23 cellular contexts compared by ENCODE assay signal in genomic region chr18:22110482-22110924, GRCh38. TPM values are rescaled to one million over a fixed set of nuclear protein-coding genes. Genes with fewer than 3 reads are reported as not detected.
DNase-seq lines count a peak whose midpoint lies in the region; ATAC-seq, FAIRE-seq and TF ChIP-seq lines count a peak whose summit lies in the region.
"Had no signal": no experiment of that assay in that cellular context is flagged by ENCODE, and none has a peak within 500 bp of the region (broad histone marks: within the 10 kb centered on the region; RNA-seq: fewer than 3 reads in every experiment).

No MANE protein-coding gene starts in this region.

- H3K4me2 ChIP-seq in HCT116 (ENCODE audit: low read length) = peak overlapping the region; percentile 30; the same call in 1 of the 2 replicates

- H3K27me3 ChIP-seq in HCT116 (ENCODE audit: insufficient read depth, low read length) (no peaks in the 10 kb centered on the region), endodermal cell (ENCODE audit: control insufficient read depth, insufficient read depth, low read length, poor library complexity, severe bottlenecking) (no peaks in the 10 kb centered on the region), small intestine (ENCODE audit: control insufficient read depth in 2 of 2, insufficient read depth in 2 of 2, low read length in 2 of 2) (no peaks in the 10 kb centered on the region), testis (no peaks in the 10 kb centered on the region)
- H3K27me3 ChIP-seq: body of pancreas, esophagus muscularis mucosa, uterus had no signal

- POLR2A ChIA-PET in HCT116 (lab: Charles Lee) = no interaction called here

- CTCF ChIA-PET in HCT116 (lab: Charles Lee) = no interaction called here

- no peaks in the 10 kb centered on the region for H3K36me3 Mint-ChIP-seq in endodermal cell (ENCODE audit: low read depth)
- H3K36me3 Mint-ChIP-seq: CD4-positive, CD25-positive, alpha-beta regulatory T cell had no signal

- H3K9me2 ChIP-seq in HCT116 (ENCODE audit: insufficient read depth) = no peaks in the 10 kb centered on the region

- no peaks in the 10 kb centered on the region for H3K36me3 ChIP-seq in HCT116 (ENCODE audit: control insufficient read depth in 1 of 2, insufficient read depth in 2 of 2, low read length in 2 of 2)
- no peaks in the 10 kb centered on the region for H3K36me3 ChIP-seq in endodermal cell (ENCODE audit: control insufficient read depth, insufficient read depth, low read length)
- H3K36me3 ChIP-seq in small intestine (ENCODE audit: control insufficient read depth in 2 of 2, insufficient read depth in 2 of 2, low read length in 2 of 2) = no peaks in the 10 kb centered on the region
- H3K36me3 ChIP-seq in testis (ENCODE audit: low read depth, missing control alignments) = no peaks in the 10 kb centered on the region
- H3K36me3 ChIP-seq: esophagus muscularis mucosa, lower lobe of right lung, suprapubic skin, uterus had no signal

- TF ChIP-seq POLR2A in HCT116 (IDR thresholded peaks at IDR 0.05; ENCODE audit: borderline replicate concordance, extremely low read depth, insufficient read depth, insufficient read length) (no peak), testis (IDR thresholded peaks at IDR 0.05) (no peak)

- no peaks in the 10 kb centered on the region for H3K9me3 Mint-ChIP-seq in endodermal cell
- H3K9me3 Mint-ChIP-seq: activated B cell treated with CpG ODN at 0.5 μM for 24 hours; activated CD4-positive, alpha-beta memory T cell treated with anti-CD3 and anti-CD28 coated beads, Interleukin-2, amount 10 ng/mL, durations not matched to agents 7 days and 5 days had no signal

- DNase-seq in HCT116 (ENCODE audit: low read depth, low spot score) (no peak), NCI-H69 (lab: John Stamatoyannopoulos, UW) (peak; percentile 14), endodermal cell (peak; percentile 87), small intestine (peak; percentile 67), NAMALWA (ENCODE audit: low spot score) (no peak), D341Med (ENCODE audit: low spot score) (no peak), testis (no peak)
- DNase-seq: activated B cell treated with CpG ODN at 0.5 μM for 24 hours; activated CD4-positive, alpha-beta memory T cell treated with anti-CD3 and anti-CD28 coated beads, Interleukin-2, amount 10 ng/mL, durations not matched to agents 7 days and 5 days; activated effector memory CD4-positive, alpha-beta T cell treated with anti-CD3 and anti-CD28 coated beads, Interleukin-2, amount 50 U/mL, for 16 hours; CD4-positive, CD25-positive, alpha-beta regulatory T cell; effector memory CD4-positive, alpha-beta T cell; hypothalamus; lower lobe of right lung; NCI-H2029 treated with DMSO at 0.1 percent for 48 hours; uterus had no signal

- no peak overlapping the region for H2AFZ ChIP-seq in HCT116 (ENCODE audit: low read depth, low read length, poor library complexity, severe bottlenecking)

- no peaks in the 10 kb centered on the region for H3K27me3 Mint-ChIP-seq in endodermal cell (ENCODE audit: insufficient read depth)
- H3K27me3 Mint-ChIP-seq: activated B cell treated with CpG ODN at 0.5 μM for 24 hours; activated CD4-positive, alpha-beta memory T cell treated with anti-CD3 and anti-CD28 coated beads, Interleukin-2, amount 10 ng/mL, durations not matched to agents 7 days and 5 days had no signal

- 25 to 27% methylated on average over 5 to 9 of the region's 9 CpGs for WGBS in endodermal cell (ENCODE audit: insufficient coverage in 1 of 2, insufficient read length in 1 of 2), 2 experiments
- 31 to 46% (median 33%) methylated on average over 9 of the region's 9 CpGs for WGBS in small intestine, 3 donors
- WGBS in testis, 2 donors = 30 to 58% methylated on average over 9 of the region's 9 CpGs

- H3K27ac Mint-ChIP-seq in endodermal cell = peak overlapping the region; percentile 86
- H3K27ac Mint-ChIP-seq: activated B cell treated with CpG ODN at 0.5 μM for 24 hours; activated CD4-positive, alpha-beta memory T cell treated with anti-CD3 and anti-CD28 coated beads, Interleukin-2, amount 10 ng/mL, durations not matched to agents 7 days and 5 days; CD4-positive, CD25-positive, alpha-beta regulatory T cell had no signal

- ATAC-seq in HCT116 = no peak
- ATAC-seq: body of pancreas, lower lobe of right lung had no signal

- H3K27ac ChIP-seq in HCT116 (ENCODE audit: low read depth, low read length) = no peak overlapping the region
- H3K27ac ChIP-seq in endodermal cell (ENCODE audit: low read depth, low read length) = no peak overlapping the region
- no peak overlapping the region for H3K27ac ChIP-seq in small intestine (ENCODE audit: low read depth in 1 of 2, low read length in 1 of 2)
- H3K27ac ChIP-seq in testis = no peak overlapping the region
- H3K27ac ChIP-seq: body of pancreas, esophagus muscularis mucosa, lower lobe of right lung, suprapubic skin, uterus had no signal

- no peak for TF ChIP-seq RAD21 in HCT116 (IDR thresholded peaks at IDR 0.05; ENCODE audit: low read depth)

- no peak overlapping the region for H3K4me3 ChIP-seq in HCT116 (replicated peaks in 1 of 2; ENCODE audit: low read depth in 1 of 2, low read length in 2 of 2)
- no peak overlapping the region for H3K4me3 ChIP-seq in endodermal cell (ENCODE audit: low read length)
- no peak overlapping the region for H3K4me3 ChIP-seq in small intestine (ENCODE audit: low read depth in 1 of 2, low read length in 2 of 2)
- H3K4me3 ChIP-seq in testis = no peak overlapping the region
- H3K4me3 ChIP-seq: body of pancreas, esophagus muscularis mucosa, lower lobe of right lung, suprapubic skin, uterus had no signal

- H3K9me3 ChIP-seq in HCT116 (ENCODE audit: control insufficient read depth in 1 of 2, insufficient read depth in 1 of 2, low read depth in 1 of 2, low read length in 2 of 2) (no peaks in the 10 kb centered on the region), endodermal cell (ENCODE audit: control insufficient read depth, low read length) (no peaks in the 10 kb centered on the region), small intestine (ENCODE audit: control insufficient read depth, low read depth) (no peaks in the 10 kb centered on the region), testis (no peaks in the 10 kb centered on the region)
- H3K9me3 ChIP-seq: body of pancreas, esophagus muscularis mucosa, lower lobe of right lung, suprapubic skin, uterus had no signal

- intact Hi-C loops in HCT116 (cut with micrococcal nuclease) (no loop called here), testis (cut with DNase I; ENCODE audit: low total_unique reads) (no loop called here)

- H4K20me1 ChIP-seq in HCT116 (ENCODE audit: insufficient read depth) = no peaks in the 10 kb centered on the region

- no peak for TF ChIP-seq CTCF in HCT116 (IDR thresholded peaks at IDR 0.05 in 2 of 3, conservative IDR thresholded peaks at IDR 0.05 in 1 of 3; ENCODE audit: borderline replicate concordance in 1 of 3, insufficient read depth in 1 of 3, low read depth in 2 of 3, low read length in 2 of 3)
- no peak for TF ChIP-seq CTCF in endodermal cell (conservative IDR thresholded peaks at IDR 0.05)
- no peak for TF ChIP-seq CTCF in testis (IDR thresholded peaks at IDR 0.05)

- H3K4me1 ChIP-seq in HCT116 (ENCODE audit: control insufficient read depth in 1 of 2, insufficient read depth in 2 of 2, low read length in 2 of 2) (peaks cover 5 to 20% of the 10 kb centered on the region in 2 experiments; a peak in 3 of 4 replicates), endodermal cell (ENCODE audit: control insufficient read depth, insufficient read depth, low read length) (peaks cover 29% of the 10 kb centered on the region), small intestine (ENCODE audit: control insufficient read depth in 2 of 2, insufficient read depth in 1 of 2, low read depth in 1 of 2, low read length in 1 of 2) (peaks cover 0 to 7% of the 10 kb centered on the region in 2 donors), testis (no peaks in the 10 kb centered on the region)
- H3K4me1 ChIP-seq: suprapubic skin, uterus had no signal

- H3K9ac ChIP-seq in HCT116 (ENCODE audit: low read length) = no peak overlapping the region
- H3K9ac ChIP-seq in endodermal cell (ENCODE audit: extremely low read depth, low read length, poor library complexity, severe bottlenecking) = no peak overlapping the region

- H3K79me2 ChIP-seq in HCT116 (ENCODE audit: insufficient read depth, low read length) = no peaks in the 10 kb centered on the region

- H3K4me1 Mint-ChIP-seq in endodermal cell = peaks cover 38% of the 10 kb centered on the region
- H3K4me1 Mint-ChIP-seq: activated B cell treated with CpG ODN at 0.5 μM for 24 hours; activated CD4-positive, alpha-beta memory T cell treated with anti-CD3 and anti-CD28 coated beads, Interleukin-2, amount 10 ng/mL, durations not matched to agents 7 days and 5 days; CD4-positive, CD25-positive, alpha-beta regulatory T cell had no signal

- H3K4me3 Mint-ChIP-seq in endodermal cell = no peak overlapping the region
- H3K4me3 Mint-ChIP-seq: activated B cell treated with CpG ODN at 0.5 μM for 24 hours; activated CD4-positive, alpha-beta memory T cell treated with anti-CD3 and anti-CD28 coated beads, Interleukin-2, amount 10 ng/mL, durations not matched to agents 7 days and 5 days; CD4-positive, CD25-positive, alpha-beta regulatory T cell had no signal

- no peak for FAIRE-seq in small intestine (lab: Jason Lieb, UNC)
- FAIRE-seq: frontal cortex, keratinocyte, RCC 7860 had no signal

- no TSS peak for BruUV-seq in HCT116 (replicated peaks; lab: Mats Ljungman, UMichigan)

- RAD21 ChIA-PET in HCT116 (lab: Charles Lee; ENCODE audit: low non-redundant PET in 1 of 2, low total read pairs in 2 of 2, uncharacterized antibody in 2 of 2, unreplicated experiment in 2 of 2) = no interaction called here

TF ChIP-seq in HCT116, 20 proteins besides CTCF, POLR2A, EP300 and RAD21:
- no peak for TF ChIP-seq MAX (IDR thresholded peaks at IDR 0.05)
- TF ChIP-seq ATF3 (IDR thresholded peaks at IDR 0.05) = no peak

RNA-seq across cellular contexts. Expression of gene GATA6, which starts 58.9 kb away (rescaled TPM):
- total RNA-seq in HCT116 (2021; ENCODE audit: unreplicated experiment) (3.3 TPM), endodermal cell (100 to 1,000 TPM; 106 to 158 TPM), testis (10 to 100 TPM; 50.5 to 54.6 TPM)
- 1.1 and 1.3 TPM in 2 replicates for polyA plus RNA-seq in HCT116 (2012)
- polyA plus RNA-seq in endodermal cell (2013, experiment 1 of 2) = 30.0 TPM
- polyA plus RNA-seq in endodermal cell (2013, experiment 2 of 2) = 39.3 TPM
- polyA plus RNA-seq in small intestine (10 to 100 TPM; 25.9 to 36.9 (median 27.8) TPM), testis (ENCODE audit: insufficient read depth, low read depth, low replicate concordance) (13.8 TPM)
- total RNA-seq: activated B cell treated with CpG ODN at 0.5 μM for 24 hours; activated CD4-positive, alpha-beta memory T cell treated with anti-CD3 and anti-CD28 coated beads, Interleukin-2, amount 10 ng/mL, durations not matched to agents 7 days and 5 days; T-helper 2 cell treated with Interferon-gamma antibody and Interleukin-4, amounts not matched to agents 100 ng/mL and 5 ng/mL, for 36 hours had no signal
- polyA plus RNA-seq: CD4-positive, CD25-positive, alpha-beta regulatory T cell had no signal

Comparison
In these comparisons a context has a peak if more than half of its experiments do, and no peak if none do; other contexts are left out.
1. DNase-seq: peak in NCI-H69 (single experiment), endodermal cell (single experiment) and small intestine (single experiment); none in HCT116 (single experiment), NAMALWA (single experiment), D341Med (single experiment) and testis (single experiment).
2. RNA of gene GATA6, which starts 58.9 kb away (total RNA-seq): 106 to 158 TPM in endodermal cell and 50.5 to 54.6 TPM in testis; 3.3 TPM in HCT116 (single experiment); every median in the first group is over 10 times any median in the second.